ENCODE assay signal across 20 cellular contexts in genomic region chr1:209655412-209655811, GRCh38. TPM values are rescaled to one million over a fixed set of nuclear protein-coding genes. Genes with fewer than 3 reads are reported as not detected.
"Had no signal": no experiment of that assay in that cellular context is flagged by ENCODE, and none has a peak within 500 bp of the region (broad histone marks: within the 10 kb centered on the region; RNA-seq: fewer than 3 reads in every experiment).

No MANE protein-coding gene starts in this region.

- H3K27ac ChIP-seq: colonic mucosa, right atrium auricular region had no signal

- H3K4me3 Mint-ChIP-seq: activated B cell treated with CpG ODN at 0.5 μM for 24 hours; activated naive CD8-positive, alpha-beta T cell treated with anti-CD3 and anti-CD28 coated beads, Interleukin-2, amount 10 ng/mL, durations not matched to agents 7 days and 5 days; nephron; stimulated activated naive B cell treated with anti-CD40 and anti-IgM and Interleukin-4, amounts not matched to agents 10 μg/mL and 1 μg/mL and 100 μg/mL, for 72 hours; T-helper 17 cell; type B pancreatic cell had no signal

- H3K9me3 Mint-ChIP-seq: activated B cell treated with CpG ODN at 0.5 μM for 24 hours; activated naive CD8-positive, alpha-beta T cell treated with anti-CD3 and anti-CD28 coated beads, Interleukin-2, amount 10 ng/mL, durations not matched to agents 7 days and 5 days; nephron; stimulated activated naive B cell treated with anti-CD40 and anti-IgM and Interleukin-4, amounts not matched to agents 10 μg/mL and 1 μg/mL and 100 μg/mL, for 72 hours had no signal

- H3K36me3 ChIP-seq: colonic mucosa, esophagus squamous epithelium, right atrium auricular region had no signal

- H3K27ac Mint-ChIP-seq: activated B cell treated with CpG ODN at 0.5 μM for 24 hours; activated naive CD8-positive, alpha-beta T cell treated with anti-CD3 and anti-CD28 coated beads, Interleukin-2, amount 10 ng/mL, durations not matched to agents 7 days and 5 days; stimulated activated naive B cell treated with anti-CD40 and anti-IgM and Interleukin-4, amounts not matched to agents 10 μg/mL and 1 μg/mL and 100 μg/mL, for 72 hours had no signal

- H3K27me3 ChIP-seq: colonic mucosa, right atrium auricular region had no signal

- H3K9me3 ChIP-seq: colonic mucosa, esophagus squamous epithelium, right atrium auricular region had no signal

- ATAC-seq: left ventricle myocardium superior; stimulated activated naive B cell treated with anti-CD40 and anti-IgM and Interleukin-4, amounts not matched to agents 10 μg/mL and 1 μg/mL and 100 μg/mL, for 72 hours; T-helper 17 cell had no signal

- DNase-seq: activated B cell treated with CpG ODN at 0.5 μM for 24 hours; activated CD4-positive, alpha-beta T cell treated with anti-CD3 and anti-CD28 coated beads for 48 hours; activated CD8-positive, alpha-beta memory T cell treated with anti-CD3 and anti-CD28 coated beads for 24 hours; activated naive CD4-positive, alpha-beta T cell; activated naive CD8-positive, alpha-beta T cell treated with anti-CD3 and anti-CD28 coated beads, Interleukin-2, amount 10 ng/mL, durations not matched to agents 7 days and 5 days; aorta; esophagus squamous epithelium; hypothalamus; left ventricle myocardium superior; occipital lobe; stimulated activated CD4-positive, alpha-beta T cell treated with anti-CD3 and anti-CD28 coated beads, Interleukin-15, amount 100 ng/mL, for 24 hours; stimulated activated CD4-positive, alpha-beta T cell treated with anti-CD3 and anti-CD28 coated beads, Interleukin-4, amount 100 ng/mL, for 1 hour; stimulated activated naive B cell treated with anti-CD40 and anti-IgM and Interleukin-4, amounts not matched to agents 10 μg/mL and 1 μg/mL and 100 μg/mL, for 72 hours; substantia nigra; T-helper 17 cell had no signal

- H3K27me3 Mint-ChIP-seq: T-helper 17 cell had no signal

- H3K36me3 Mint-ChIP-seq: activated naive CD8-positive, alpha-beta T cell treated with anti-CD3 and anti-CD28 coated beads, Interleukin-2, amount 10 ng/mL, durations not matched to agents 7 days and 5 days; stimulated activated naive B cell treated with anti-CD40 and anti-IgM and Interleukin-4, amounts not matched to agents 10 μg/mL and 1 μg/mL and 100 μg/mL, for 72 hours; type B pancreatic cell had no signal

- H3K4me3 ChIP-seq: colonic mucosa, esophagus squamous epithelium, right atrium auricular region had no signal

RNA-seq across cellular contexts. Expression of gene HSD11B1, which starts 49.2 kb away (rescaled TPM):
- total RNA-seq: activated B cell treated with CpG ODN at 0.5 μM for 24 hours; activated naive CD8-positive, alpha-beta T cell treated with anti-CD3 and anti-CD28 coated beads, Interleukin-2, amount 10 ng/mL, durations not matched to agents 7 days and 5 days; occipital lobe; skeletal muscle tissue had no signal
